10 cellular contexts compared by ENCODE assay signal in genomic region chr4:3257691-3258482, GRCh38. TPM values are rescaled to one million over a fixed set of nuclear protein-coding genes. Genes with fewer than 3 reads are reported as not detected.
DNase-seq lines count a peak whose midpoint lies in the region; ATAC-seq and TF ChIP-seq lines count a peak whose summit lies in the region.
"Had no signal": no experiment of that assay in that cellular context is flagged by ENCODE, and none has a peak within 500 bp of the region (broad histone marks: within the 10 kb centered on the region; RNA-seq: fewer than 3 reads in every experiment).

No MANE protein-coding gene starts in this region.

- no peaks in the 10 kb centered on the region for H3K9me3 ChIP-seq in DOHH2 (ENCODE audit: control insufficient read depth, insufficient read depth, low read length)
- no peaks in the 10 kb centered on the region for H3K9me3 ChIP-seq in left lung
- no peaks in the 10 kb centered on the region for H3K9me3 ChIP-seq in ovary

- H3K36me3 ChIP-seq in DOHH2 (ENCODE audit: control insufficient read depth, low read length) (no peaks in the 10 kb centered on the region), H7 (replicated peaks; ENCODE audit: control insufficient read depth, insufficient read depth, low read length) (no peaks in the 10 kb centered on the region), left lung (peaks cover 0 to 10% of the 10 kb centered on the region in 2 donors), ovary (no peaks in the 10 kb centered on the region)
- H3K36me3 ChIP-seq: brain microvascular endothelial cell had no signal

- H3K79me2 ChIP-seq in DOHH2 (ENCODE audit: control insufficient read depth, low read length), result no peaks in the 10 kb centered on the region

- H3K4me3 ChIP-seq in DOHH2 (ENCODE audit: low read length), result no peak overlapping the region
- no peak overlapping the region for H3K4me3 ChIP-seq in H7 (ENCODE audit: insufficient read depth, low read depth, low read length)
- no peak overlapping the region for H3K4me3 ChIP-seq in left lung
- no peak overlapping the region for H3K4me3 ChIP-seq in ovary

- H3F3A ChIP-seq in DOHH2 (ENCODE audit: control insufficient read depth, insufficient read depth), result no peaks in the 10 kb centered on the region

- WGBS in ovary, 3 donors, result 83 to 93% (median 92%) methylated on average over 26 of the region's 26 CpGs

- CTCF ChIA-PET in RWPE1 (lab: Yijun Ruan, JAX), result no interaction called here

- H4K20me1 ChIP-seq in DOHH2 (ENCODE audit: control insufficient read depth, insufficient read depth, low read depth, low read length), result no peaks in the 10 kb centered on the region

- H3K4me2 ChIP-seq in DOHH2 (ENCODE audit: low read length), result peak overlapping the region; percentile 34

- no peak for TF ChIP-seq POLR2A in ovary (IDR thresholded peaks at IDR 0.05)

- peak; percentile 55 for ATAC-seq in left lung

- H3K27ac ChIP-seq in DOHH2 (ENCODE audit: low read depth, low read length) (no peak overlapping the region), RWPE1 (peak overlapping the region; percentile 8; the same call in 1 of the 2 replicates), left lung (no peak overlapping the region), ovary (no peak overlapping the region)
- H3K27ac ChIP-seq: brain microvascular endothelial cell had no signal

- POLR2A ChIA-PET in RWPE1 (lab: Yijun Ruan, JAX; ENCODE audit: low non-redundant PET), result no interaction called here

- intact Hi-C loops in left lung (cut with DNase I), result no loop called here
- intact Hi-C loops in ovary (cut with DNase I), result no loop called here

- no peak for TF ChIP-seq EP300 in ovary (IDR thresholded peaks at IDR 0.05)

- no peaks in the 10 kb centered on the region for H3K9me2 ChIP-seq in DOHH2 (replicated peaks; ENCODE audit: control insufficient read depth, low read length)

- DNase-seq in H7, result peak; percentile 49
- DNase-seq in RWPE1 (ENCODE audit: low spot score), result peak; percentile 76
- DNase-seq in left lung, result peak; percentile 33 to 50
- DNase-seq in GM10266 (ENCODE audit: extremely low spot score), result no peak
- DNase-seq in ovary, result no peak
- no peak for DNase-seq in NCI-H187 treated with DMSO at 0.1 percent for 48 hours (lab: John Stamatoyannopoulos, UW)
- DNase-seq in HT-29 (ENCODE audit: low spot score), result no peak
- DNase-seq: brain microvascular endothelial cell, T-helper 1 cell had no signal

- H3K4me1 ChIP-seq in DOHH2 (ENCODE audit: control insufficient read depth, low read length), result peaks cover 21% of the 10 kb centered on the region
- H3K4me1 ChIP-seq in left lung, result no peaks in the 10 kb centered on the region
- H3K4me1 ChIP-seq in ovary (ENCODE audit: insufficient read depth), result peaks cover under 1% of the 10 kb centered on the region

- H3K27me3 ChIP-seq in DOHH2 (ENCODE audit: control insufficient read depth, low read length) (peaks cover 12% of the 10 kb centered on the region; the same call in 1 of the 2 replicates), H7 (ENCODE audit: control insufficient read depth, insufficient read depth, low read length) (no peaks in the 10 kb centered on the region), left lung (no peaks in the 10 kb centered on the region), ovary (no peaks in the 10 kb centered on the region)
- H3K27me3 ChIP-seq: brain microvascular endothelial cell had no signal

- TF ChIP-seq CTCF in DOHH2 (IDR thresholded peaks at IDR 0.05; ENCODE audit: low read depth, low read length, poor library complexity, severe bottlenecking) (no peak), RWPE1 (conservative IDR thresholded peaks at IDR 0.05; ENCODE audit: low read depth) (no peak), left lung (IDR thresholded peaks at IDR 0.05) (no peak), GM10266 (IDR thresholded peaks at IDR 0.05; ENCODE audit: control insufficient read depth, insufficient read depth, low read depth, missing control alignments) (no peak), ovary (IDR thresholded peaks at IDR 0.05) (no peak)

RNA-seq across cellular contexts. Expression of gene MSANTD1, which starts 8.9 kb away (rescaled TPM):
- 0.07 and 0.24 TPM in 2 replicates for total RNA-seq in H7 (2014; rRNA removed; shearing (Covaris generic))
- total RNA-seq in left lung (1 to 10 TPM; 1.1 to 1.4 TPM), ovary (1 to 10 TPM in 3 of 7 donors, under 1 TPM in 4; 0.61 to 1.4 (median 0.98) TPM)
- under 1 TPM; 0.15 to 0.24 TPM for polyA plus RNA-seq in ovary
- 0.41 and 0.44 TPM in 2 replicates for total RNA-seq in HT-29 (2014; rRNA removed; shearing (Covaris generic))

RNA-seq across cellular contexts. Expression of gene RGS12, which starts 34.9 kb away (rescaled TPM):
- total RNA-seq in H7 (2014; rRNA removed; shearing (Covaris generic)), result 18.7 and 19.7 TPM in 2 replicates
- total RNA-seq in left lung (10 to 100 TPM; 28.2 to 30.4 TPM), ovary (10 to 100 TPM; 15.3 to 50.7 (median 42.1) TPM)
- 10 to 100 TPM; 11.4 to 29.0 TPM for polyA plus RNA-seq in ovary
- total RNA-seq in HT-29 (2014; rRNA removed; shearing (Covaris generic)), result 7.1 and 7.6 TPM in 2 replicates

Comparison
In these comparisons a context has a peak if more than half of its experiments do, and no peak if none do; other contexts are left out.
1. DNase-seq: peak in H7 (single experiment), RWPE1 (single experiment) and left lung (2 of 2); none in GM10266 (single experiment), ovary (0 of 5), NCI-H187 treated with DMSO at 0.1 percent for 48 hours (single experiment) and HT-29 (single experiment).